ENCODE assay signal across 1 cellular context in genomic region chr20:39111359-39112195, GRCh38.
TF ChIP-seq lines count a peak whose summit lies in the region.

No MANE protein-coding gene starts in this region.

TF ChIP-seq in K562, 482 proteins besides CTCF, POLR2A, EP300 and RAD21 (continued from another document):
- TF ChIP-seq CTBP1 (IDR thresholded peaks at IDR 0.05; ENCODE audit: borderline replicate concordance) (no peak), ZNF512 (tag; IDR thresholded peaks at IDR 0.05) (0 out of 2 replicates have a peak, but pooled peaks have one; percentile 27), ZNF3 (CRISPR knock-in tag; IDR thresholded peaks at IDR 0.05) (no peak), ZNF780A (CRISPR knock-in tag; IDR thresholded peaks at IDR 0.05) (no peak), NCOA4 (IDR thresholded peaks at IDR 0.05; ENCODE audit: partially characterized antibody) (no peak), ADNP (tag; IDR thresholded peaks at IDR 0.05) (no peak), PCBP2 (IDR thresholded peaks at IDR 0.05; ENCODE audit: low read depth, low read length, poor library complexity, severe bottlenecking) (peak; percentile 22), ZNF24 (IDR thresholded peaks at IDR 0.05) (no peak), MTA2 (IDR thresholded peaks at IDR 0.05; ENCODE audit: low read depth) (no peak), CHAMP1 (IDR thresholded peaks at IDR 0.05) (no peak), ZNF263 (CRISPR knock-in tag; IDR thresholded peaks at IDR 0.05; ENCODE audit: borderline replicate concordance) (peak; percentile 70), ZBTB17 (CRISPR knock-in tag; IDR thresholded peaks at IDR 0.05) (no peak), RFX7 (CRISPR knock-in tag; IDR thresholded peaks at IDR 0.05) (no peak), ZNF165 (CRISPR knock-in tag; IDR thresholded peaks at IDR 0.05; ENCODE audit: borderline replicate concordance) (no peak), CBX3 (IDR thresholded peaks at IDR 0.05; ENCODE audit: borderline replicate concordance in 1 of 2, low read length in 2 of 2) (no peak), MGA (IDR thresholded peaks at IDR 0.05) (no peak), ZNF444 (CRISPR knock-in tag; IDR thresholded peaks at IDR 0.05) (no peak), ZNF174 (CRISPR knock-in tag; IDR thresholded peaks at IDR 0.05) (no peak), ZNF408 (CRISPR knock-in tag; IDR thresholded peaks at IDR 0.05; ENCODE audit: low read depth) (no peak), GATAD2A (IDR thresholded peaks at IDR 0.05) (no peak), NR3C1 (CRISPR knock-in tag; IDR thresholded peaks at IDR 0.05) (no peak)
- TF ChIP-seq, protein P1, sequence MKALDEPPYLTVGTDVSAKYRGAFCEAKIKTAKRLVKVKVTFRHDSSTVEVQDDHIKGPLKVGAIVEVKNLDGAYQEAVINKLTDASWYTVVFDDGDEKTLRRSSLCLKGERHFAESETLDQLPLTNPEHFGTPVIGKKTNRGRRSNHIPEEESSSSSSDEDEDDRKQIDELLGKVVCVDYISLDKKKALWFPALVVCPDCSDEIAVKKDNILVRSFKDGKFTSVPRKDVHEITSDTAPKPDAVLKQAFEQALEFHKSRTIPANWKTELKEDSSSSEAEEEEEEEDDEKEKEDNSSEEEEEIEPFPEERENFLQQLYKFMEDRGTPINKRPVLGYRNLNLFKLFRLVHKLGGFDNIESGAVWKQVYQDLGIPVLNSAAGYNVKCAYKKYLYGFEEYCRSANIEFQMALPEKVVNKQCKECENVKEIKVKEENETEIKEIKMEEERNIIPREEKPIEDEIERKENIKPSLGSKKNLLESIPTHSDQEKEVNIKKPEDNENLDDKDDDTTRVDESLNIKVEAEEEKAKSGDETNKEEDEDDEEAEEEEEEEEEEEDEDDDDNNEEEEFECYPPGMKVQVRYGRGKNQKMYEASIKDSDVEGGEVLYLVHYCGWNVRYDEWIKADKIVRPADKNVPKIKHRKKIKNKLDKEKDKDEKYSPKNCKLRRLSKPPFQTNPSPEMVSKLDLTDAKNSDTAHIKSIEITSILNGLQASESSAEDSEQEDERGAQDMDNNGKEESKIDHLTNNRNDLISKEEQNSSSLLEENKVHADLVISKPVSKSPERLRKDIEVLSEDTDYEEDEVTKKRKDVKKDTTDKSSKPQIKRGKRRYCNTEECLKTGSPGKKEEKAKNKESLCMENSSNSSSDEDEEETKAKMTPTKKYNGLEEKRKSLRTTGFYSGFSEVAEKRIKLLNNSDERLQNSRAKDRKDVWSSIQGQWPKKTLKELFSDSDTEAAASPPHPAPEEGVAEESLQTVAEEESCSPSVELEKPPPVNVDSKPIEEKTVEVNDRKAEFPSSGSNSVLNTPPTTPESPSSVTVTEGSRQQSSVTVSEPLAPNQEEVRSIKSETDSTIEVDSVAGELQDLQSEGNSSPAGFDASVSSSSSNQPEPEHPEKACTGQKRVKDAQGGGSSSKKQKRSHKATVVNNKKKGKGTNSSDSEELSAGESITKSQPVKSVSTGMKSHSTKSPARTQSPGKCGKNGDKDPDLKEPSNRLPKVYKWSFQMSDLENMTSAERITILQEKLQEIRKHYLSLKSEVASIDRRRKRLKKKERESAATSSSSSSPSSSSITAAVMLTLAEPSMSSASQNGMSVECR (CRISPR knock-in tag; IDR thresholded peaks at IDR 0.05), result no peak
- TF ChIP-seq, protein P2, sequence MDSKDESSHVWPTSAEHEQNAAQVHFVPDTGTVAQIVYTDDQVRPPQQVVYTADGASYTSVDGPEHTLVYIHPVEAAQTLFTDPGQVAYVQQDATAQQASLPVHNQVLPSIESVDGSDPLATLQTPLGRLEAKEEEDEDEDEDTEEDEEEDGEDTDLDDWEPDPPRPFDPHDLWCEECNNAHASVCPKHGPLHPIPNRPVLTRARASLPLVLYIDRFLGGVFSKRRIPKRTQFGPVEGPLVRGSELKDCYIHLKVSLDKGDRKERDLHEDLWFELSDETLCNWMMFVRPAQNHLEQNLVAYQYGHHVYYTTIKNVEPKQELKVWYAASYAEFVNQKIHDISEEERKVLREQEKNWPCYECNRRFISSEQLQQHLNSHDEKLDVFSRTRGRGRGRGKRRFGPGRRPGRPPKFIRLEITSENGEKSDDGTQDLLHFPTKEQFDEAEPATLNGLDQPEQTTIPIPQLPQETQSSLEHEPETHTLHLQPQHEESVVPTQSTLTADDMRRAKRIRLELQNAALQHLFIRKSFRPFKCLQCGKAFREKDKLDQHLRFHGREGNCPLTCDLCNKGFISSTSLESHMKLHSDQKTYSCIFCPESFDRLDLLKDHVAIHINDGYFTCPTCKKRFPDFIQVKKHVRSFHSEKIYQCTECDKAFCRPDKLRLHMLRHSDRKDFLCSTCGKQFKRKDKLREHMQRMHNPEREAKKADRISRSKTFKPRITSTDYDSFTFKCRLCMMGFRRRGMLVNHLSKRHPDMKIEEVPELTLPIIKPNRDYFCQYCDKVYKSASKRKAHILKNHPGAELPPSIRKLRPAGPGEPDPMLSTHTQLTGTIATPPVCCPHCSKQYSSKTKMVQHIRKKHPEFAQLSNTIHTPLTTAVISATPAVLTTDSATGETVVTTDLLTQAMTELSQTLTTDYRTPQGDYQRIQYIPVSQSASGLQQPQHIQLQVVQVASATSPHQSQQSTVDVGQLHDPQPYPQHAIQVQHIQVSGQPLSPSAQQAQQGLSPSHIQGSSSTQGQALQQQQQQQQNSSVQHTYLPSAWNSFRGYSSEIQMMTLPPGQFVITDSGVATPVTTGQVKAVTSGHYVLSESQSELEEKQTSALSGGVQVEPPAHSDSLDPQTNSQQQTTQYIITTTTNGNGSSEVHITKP (IDR thresholded peaks at IDR 0.05; ENCODE audit: partially characterized antibody), result peak; percentile 30
